Comparison of ENCODE assay signal across 21 cellular contexts in the genomic region with DNA sequence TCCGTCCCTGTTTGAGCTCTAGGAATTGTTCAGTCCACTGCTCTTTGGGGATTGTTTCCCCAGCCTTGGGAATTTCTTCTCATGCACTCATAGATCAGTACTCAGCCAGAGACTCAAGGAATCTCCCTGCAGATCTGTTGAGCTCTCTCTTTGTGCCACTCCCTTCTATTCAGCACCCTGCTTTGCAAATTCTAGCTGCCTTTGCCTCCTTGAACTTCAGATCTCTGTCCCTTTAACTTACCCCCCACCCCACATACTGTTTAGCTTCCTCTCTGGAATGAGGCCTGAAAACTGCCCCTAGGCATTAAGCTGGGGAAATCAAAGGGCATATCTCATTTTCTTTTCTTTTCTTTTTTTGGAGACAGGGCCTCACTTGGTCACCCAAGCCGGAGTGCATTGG.
"Had no signal": no experiment of that assay in that cellular context is flagged by ENCODE, and none has a peak within 500 bp of the region (broad histone marks: within the 10 kb centered on the region; RNA-seq: fewer than 3 reads in every experiment).

No MANE protein-coding gene starts in this region.

- H3K27me3 Mint-ChIP-seq: dendritic cell treated with granulocyte-macrophage colony-stimulating factor and Interleukin-4, amounts not matched to agents 40 ng/mL and 50 ng/mL, for 4 days had no signal

- H3K27me3 ChIP-seq: adrenal gland, esophagus muscularis mucosa, heart right ventricle, thyroid gland had no signal

- H3K27ac ChIP-seq: adrenal gland, esophagus muscularis mucosa, heart right ventricle, lower lobe of right lung, thyroid gland had no signal

- H3K4me3 ChIP-seq: adrenal gland, esophagus muscularis mucosa, heart right ventricle, lower lobe of right lung, thyroid gland had no signal

- H3K4me1 ChIP-seq: adrenal gland, esophagus muscularis mucosa, heart right ventricle, lower lobe of right lung, thyroid gland had no signal

- DNase-seq: activated CD4-positive, alpha-beta T cell treated with anti-CD3 and anti-CD28 coated beads, Interleukin-2, amount 50 U/mL, for 1 hour; activated CD4-positive, CD25-positive, alpha-beta regulatory T cell treated with anti-CD3 and anti-CD28 coated beads, Interleukin-2, amount 50 U/mL, for 72 hours; activated CD8-positive, alpha-beta memory T cell treated with anti-CD3 and anti-CD28 coated beads, Interleukin-2, amount 50 U/mL, for 48 hours; activated effector memory CD4-positive, alpha-beta T cell treated with Interleukin-2 at 50 U/mL for 16 hours; activated naive CD4-positive, alpha-beta T cell treated with anti-CD3 and anti-CD28 coated beads, Interleukin-2, amount 50 U/mL, for 16 hours; activated T-cell treated with anti-CD3 and anti-CD28 coated beads, Interleukin-2, amount 50 U/mL, for 48 hours; adrenal gland; effector CD8-positive, alpha-beta T cell; heart right ventricle; islet precursor cell; left colon; lower lobe of right lung; occipital lobe; posterior cingulate gyrus; stimulated activated naive CD4-positive, alpha-beta T cell treated with Interleukin-2 at 50 U/mL for 16 hours; T-helper 1 cell; T-helper 9 cell; thyroid gland had no signal

- H3K9me3 ChIP-seq: thyroid gland had no signal

- H3K4me3 Mint-ChIP-seq: dendritic cell treated with granulocyte-macrophage colony-stimulating factor and Interleukin-4, amounts not matched to agents 40 ng/mL and 50 ng/mL, for 4 days; mesothelial cell of epicardium had no signal

- ATAC-seq: heart right ventricle, left colon, lower lobe of right lung had no signal

- H3K27ac Mint-ChIP-seq: dendritic cell treated with granulocyte-macrophage colony-stimulating factor and Interleukin-4, amounts not matched to agents 40 ng/mL and 50 ng/mL, for 4 days; mesothelial cell of epicardium had no signal
